ENCODE assay signal across 15 cellular contexts in the genomic region with DNA sequence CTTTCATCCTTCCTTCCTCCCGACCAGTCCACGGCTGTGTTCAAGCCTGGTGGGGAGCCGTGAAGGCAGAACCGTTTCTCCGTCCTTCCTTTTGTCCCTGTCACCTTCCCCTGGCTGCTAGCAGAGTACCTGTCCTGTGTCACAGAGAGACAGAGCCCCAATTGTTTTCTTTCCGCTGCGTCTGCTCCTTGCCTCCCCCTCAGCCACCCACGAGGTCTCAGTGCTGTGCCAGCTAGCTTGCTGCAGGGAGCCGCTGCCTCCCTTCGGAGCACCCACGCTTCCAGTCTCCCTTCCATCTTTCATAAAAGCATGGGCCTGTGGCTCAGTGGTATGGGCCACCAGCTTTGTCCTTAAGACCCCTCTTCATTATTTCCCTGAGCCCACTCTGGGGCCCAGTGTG.
DNase-seq lines count a peak whose midpoint lies in the region; ATAC-seq and TF ChIP-seq lines count a peak whose summit lies in the region.
"Had no signal": no experiment of that assay in that cellular context is flagged by ENCODE, and none has a peak within 500 bp of the region (broad histone marks: within the 10 kb centered on the region; RNA-seq: fewer than 3 reads in every experiment).

No MANE protein-coding gene starts in this region.

- no peak overlapping the region for H3K9ac ChIP-seq in neuronal stem cell (ENCODE audit: low read depth, low read length, poor library complexity)

- H3K4me3 Mint-ChIP-seq in endothelial cell (ENCODE audit: unreplicated experiment), result peak overlapping the region; percentile 65
- no peak overlapping the region for H3K4me3 Mint-ChIP-seq in HFFc6
- H3K4me3 Mint-ChIP-seq: dendritic cell treated with granulocyte-macrophage colony-stimulating factor and Interleukin-4, amounts not matched to agents 40 ng/mL and 50 ng/mL, for 4 days had no signal

- H3K14ac ChIP-seq in neuronal stem cell (ENCODE audit: low read length), result no peak overlapping the region

- H3K27me3 Mint-ChIP-seq in endothelial cell (ENCODE audit: unreplicated experiment) (peaks cover 13% of the 10 kb centered on the region), HFFc6 (ENCODE audit: insufficient read depth) (peaks cover 6% of the 10 kb centered on the region)
- H3K27me3 Mint-ChIP-seq: dendritic cell treated with granulocyte-macrophage colony-stimulating factor and Interleukin-4, amounts not matched to agents 40 ng/mL and 50 ng/mL, for 4 days had no signal

- H2BK12ac ChIP-seq in neuronal stem cell (ENCODE audit: low read length), result no peak overlapping the region

- no peak for ATAC-seq in left cardiac atrium

- H3K4me3 ChIP-seq in left ventricle myocardium inferior, result no peak overlapping the region
- H3K4me3 ChIP-seq in neuronal stem cell (ENCODE audit: low read length in 2 of 2), result no peak overlapping the region
- H3K4me3 ChIP-seq in uterus, result no peak overlapping the region
- no peak overlapping the region for H3K4me3 ChIP-seq in MG63
- H3K4me3 ChIP-seq: SJCRH30 had no signal

- no peak for TF ChIP-seq CTCF in left ventricle myocardium inferior (IDR thresholded peaks at IDR 0.05; ENCODE audit: borderline replicate concordance)
- no peak for TF ChIP-seq CTCF in endothelial cell (IDR thresholded peaks at IDR 0.05; ENCODE audit: unreplicated experiment)
- no peak for TF ChIP-seq CTCF in uterus (IDR thresholded peaks at IDR 0.05)
- TF ChIP-seq CTCF in HFFc6 (IDR thresholded peaks at IDR 0.05), result no peak

- H3K27ac ChIP-seq in left ventricle myocardium inferior (replicated peaks), result peak overlapping the region; percentile 84
- H3K27ac ChIP-seq in neuronal stem cell (replicated peaks; ENCODE audit: low read length), result no peak overlapping the region
- H3K27ac ChIP-seq in uterus, result peak overlapping the region; percentile 11 to 18
- H3K27ac ChIP-seq: SJCRH30 had no signal

- H4K91ac ChIP-seq in neuronal stem cell (ENCODE audit: low read depth, low read length, poor library complexity), result no peak overlapping the region

- no peaks in the 10 kb centered on the region for H3K9me3 ChIP-seq in left ventricle myocardium inferior (replicated peaks)
- no peaks in the 10 kb centered on the region for H3K9me3 ChIP-seq in neuronal stem cell (replicated peaks in 1 of 2; ENCODE audit: control insufficient read depth in 2 of 2, insufficient read depth in 1 of 2, low read depth in 1 of 2, low read length in 2 of 2)
- H3K9me3 ChIP-seq in uterus, result no peaks in the 10 kb centered on the region
- no peaks in the 10 kb centered on the region for H3K9me3 ChIP-seq in MG63
- H3K9me3 ChIP-seq: SJCRH30 had no signal

- H3K27ac Mint-ChIP-seq in endothelial cell (ENCODE audit: unreplicated experiment) (no peak overlapping the region), HFFc6 (no peak overlapping the region)
- H3K27ac Mint-ChIP-seq: dendritic cell treated with granulocyte-macrophage colony-stimulating factor and Interleukin-4, amounts not matched to agents 40 ng/mL and 50 ng/mL, for 4 days had no signal

- H3K79me1 ChIP-seq in neuronal stem cell (ENCODE audit: low read depth, low read length), result peaks cover 20% of the 10 kb centered on the region

- peaks cover 13% of the 10 kb centered on the region for H3K36me3 Mint-ChIP-seq in endothelial cell (ENCODE audit: low read depth, unreplicated experiment)
- no peaks in the 10 kb centered on the region for H3K36me3 Mint-ChIP-seq in HFFc6 (ENCODE audit: low read depth)

- H3K4me1 Mint-ChIP-seq in endothelial cell (ENCODE audit: unreplicated experiment) (peaks cover 22% of the 10 kb centered on the region), HFFc6 (ENCODE audit: low read depth) (peaks cover 42% of the 10 kb centered on the region)

- H3K4me2 ChIP-seq in neuronal stem cell (ENCODE audit: insufficient read depth, low read length, poor library complexity, severe bottlenecking), result no peak overlapping the region

- H2BK5ac ChIP-seq in neuronal stem cell (ENCODE audit: low read length), result no peak overlapping the region

- TF ChIP-seq POLR2A in uterus (IDR thresholded peaks at IDR 0.05), result no peak

- no peaks in the 10 kb centered on the region for H3K9me3 Mint-ChIP-seq in endothelial cell (ENCODE audit: unreplicated experiment)
- H3K9me3 Mint-ChIP-seq in HFFc6, result no peaks in the 10 kb centered on the region
- H3K9me3 Mint-ChIP-seq: dendritic cell treated with granulocyte-macrophage colony-stimulating factor and Interleukin-4, amounts not matched to agents 40 ng/mL and 50 ng/mL, for 4 days had no signal

- peaks cover 100% of the 10 kb centered on the region for H3K4me1 ChIP-seq in left ventricle myocardium inferior
- H3K4me1 ChIP-seq in neuronal stem cell (ENCODE audit: control insufficient read depth in 2 of 2, insufficient read depth in 1 of 2, low read depth in 1 of 2, low read length in 2 of 2), result peaks cover 0 to 12% of the 10 kb centered on the region in 2 donors
- H3K4me1 ChIP-seq in uterus, result peaks cover 5 to 27% of the 10 kb centered on the region in 2 donors
- H3K4me1 ChIP-seq: SJCRH30 had no signal

- no peak overlapping the region for H3K4ac ChIP-seq in neuronal stem cell (ENCODE audit: low read length)

- H3K23ac ChIP-seq in neuronal stem cell (ENCODE audit: low read depth, low read length, poor library complexity), result no peak overlapping the region

- no peaks in the 10 kb centered on the region for H3K27me3 ChIP-seq in left ventricle myocardium inferior (ENCODE audit: low read depth)
- no peaks in the 10 kb centered on the region for H3K27me3 ChIP-seq in neuronal stem cell (ENCODE audit: control insufficient read depth in 3 of 3, insufficient read depth in 3 of 3, low read depth in 1 of 3, low read length in 3 of 3)
- H3K27me3 ChIP-seq in uterus, result no peaks in the 10 kb centered on the region
- H3K27me3 ChIP-seq in MG63, result no peaks in the 10 kb centered on the region
- H3K27me3 ChIP-seq: SJCRH30 had no signal

- intact Hi-C loops in left ventricle myocardium inferior (cut with micrococcal nuclease) (no loop called here), left cardiac atrium (cut with DNase I) (loop anchor here in 1 of 2 donors (10.0 kb wide), 1 partner anchor 60 kb away; a partner anchor contains a TSS), uterus (cut with DNase I; ENCODE audit: low total_unique reads) (no loop called here)

- H2AFZ ChIP-seq in neuronal stem cell (ENCODE audit: low read length), result no peak overlapping the region

- no CpG with 5 or more reads among the region's 11 CpGs for WGBS in neuronal stem cell (ENCODE audit: extremely low coverage in 2 of 2, insufficient read length in 2 of 2, insufficient replicate concordance in 1 of 2), 2 donors

- peak overlapping the region; percentile 26 for H2BK120ac ChIP-seq in neuronal stem cell (ENCODE audit: low read depth, low read length)

- no peak overlapping the region for H3K18ac ChIP-seq in neuronal stem cell (ENCODE audit: low read length)

- no peak overlapping the region for H2BK15ac ChIP-seq in neuronal stem cell (ENCODE audit: low read length)

- H3K36me3 ChIP-seq in left ventricle myocardium inferior, result no peaks in the 10 kb centered on the region
- H3K36me3 ChIP-seq in neuronal stem cell (replicated peaks in 1 of 2; ENCODE audit: control insufficient read depth in 2 of 2, insufficient read depth in 2 of 2, low read length in 2 of 2), result peaks cover 0 to 22% of the 10 kb centered on the region in 2 donors
- H3K36me3 ChIP-seq in uterus, result no peaks in the 10 kb centered on the region
- no peaks in the 10 kb centered on the region; the same call in 1 of the 2 replicates for H3K36me3 ChIP-seq in MG63

- H4K8ac ChIP-seq in neuronal stem cell (ENCODE audit: low read depth, low read length), result no peak overlapping the region

- peak; percentile 13 for DNase-seq in left ventricle myocardium inferior
- DNase-seq in left cardiac atrium, result no peak
- DNase-seq in endothelial cell (ENCODE audit: low spot score), result no peak
- no peak for DNase-seq in neuronal stem cell (ENCODE audit: low spot score)
- no peak for DNase-seq in uterus
- no peak for DNase-seq in MG63
- DNase-seq in retina, result no peak
- no peak for DNase-seq in HFFc6
- DNase-seq: activated naive CD4-positive, alpha-beta T cell treated with anti-CD3 and anti-CD28 coated beads, Interleukin-2, amount 50 U/mL, for 16 hours; DMS79 treated with DMSO at 0.1 percent for 48 hours; MV-4-11; NCI-H2171; SJCRH30; trophoblast cell had no signal

- no peak overlapping the region for H2AK5ac ChIP-seq in neuronal stem cell (ENCODE audit: low read depth, low read length)
